ENCODE assay signal across 12 cellular contexts in genomic region chr10:32940321-32941264, GRCh38. TPM values are rescaled to one million over a fixed set of nuclear protein-coding genes. Genes with fewer than 3 reads are reported as not detected.
DNase-seq lines count a peak whose midpoint lies in the region; ATAC-seq, FAIRE-seq and TF ChIP-seq lines count a peak whose summit lies in the region.
"Had no signal": no experiment of that assay in that cellular context is flagged by ENCODE, and none has a peak within 500 bp of the region (broad histone marks: within the 10 kb centered on the region; RNA-seq: fewer than 3 reads in every experiment).

No MANE protein-coding gene starts in this region.

- RAD21 ChIA-PET in GM12878 (lab: Charles Lee; ENCODE audit: unreplicated experiment) = no interaction called here

- SMC1A ChIA-PET in GM12878 (lab: Charles Lee; ENCODE audit: uncharacterized antibody, unreplicated experiment) = no interaction called here

- no peak overlapping the region for H3K4me3 ChIP-seq in CD8-positive, alpha-beta memory T cell (ENCODE audit: low read length)
- H3K4me3 ChIP-seq in GM12878 = no peak overlapping the region
- H3K4me3 ChIP-seq: body of pancreas had no signal

- H3K27me3 ChIP-seq in CD8-positive, alpha-beta memory T cell (ENCODE audit: insufficient read depth, low read length, poor library complexity, severe bottlenecking) = no peaks in the 10 kb centered on the region
- H3K27me3 ChIP-seq in GM12878 (replicated peaks in 1 of 2; ENCODE audit: control insufficient read depth in 2 of 2, insufficient read depth in 2 of 2, low read length in 1 of 2) = no peaks in the 10 kb centered on the region
- H3K27me3 ChIP-seq: body of pancreas had no signal

- no peak overlapping the region for H3K9ac ChIP-seq in GM12878 (ENCODE audit: control insufficient read depth, insufficient read depth, low read length)

- WGBS in GM12878 (ENCODE audit: insufficient coverage, insufficient replicate concordance, low lambda C conversion rate, missing lambda C conversion rate) = 15% methylated on average over 10 of the region's 10 CpGs

- TF ChIP-seq RAD21 in GM12878 (IDR thresholded peaks at IDR 0.05; ENCODE audit: insufficient read depth, low read depth, low read length) = no peak

- no peaks in the 10 kb centered on the region for H3K9me3 ChIP-seq in CD8-positive, alpha-beta memory T cell (ENCODE audit: low read length)
- H3K9me3 ChIP-seq in GM12878 (replicated peaks; ENCODE audit: control insufficient read depth, insufficient read depth, low read length) = no peaks in the 10 kb centered on the region; the same call in 2 of the 3 replicates
- H3K9me3 ChIP-seq: body of pancreas had no signal

- no peaks in the 10 kb centered on the region for H3K36me3 ChIP-seq in CD8-positive, alpha-beta memory T cell (ENCODE audit: insufficient read depth, low read length)
- no peaks in the 10 kb centered on the region; a peak in 2 of 4 replicates for H3K36me3 ChIP-seq in GM12878 (ENCODE audit: control insufficient read depth in 2 of 2, insufficient read depth in 2 of 2, low read length in 1 of 2)

- POLR2A ChIA-PET in CD8-positive, alpha-beta memory T cell (lab: Charles Lee) = no interaction called here
- POLR2A ChIA-PET in GM12878 (lab: Charles Lee) = no interaction called here

- intact Hi-C loops in GM12878 (cut with micrococcal nuclease; ENCODE audit: unreplicated experiment) = no loop called here

- TF ChIP-seq CTCF in GM12878 (IDR thresholded peaks at IDR 0.05 in 2 of 3, conservative IDR thresholded peaks at IDR 0.05 in 1 of 3; ENCODE audit: control insufficient read depth in 2 of 3, extremely low read depth in 1 of 3, insufficient read depth in 1 of 3, low read depth in 3 of 3, low read length in 3 of 3) (no peak), nephron (IDR thresholded peaks at IDR 0.05; ENCODE audit: unreplicated experiment in 3 of 3) (no peak)

- H3K27me3 Mint-ChIP-seq in CD8-positive, alpha-beta memory T cell = no peaks in the 10 kb centered on the region
- no peaks in the 10 kb centered on the region for H3K27me3 Mint-ChIP-seq in nephron (ENCODE audit: low read depth)

- H3K4me2 ChIP-seq in GM12878 (ENCODE audit: control insufficient read depth, insufficient read depth) = peak overlapping the region; percentile 14; the same call in 1 of the 2 replicates

- TF ChIP-seq POLR2A in GM12878 (IDR thresholded peaks at IDR 0.05; ENCODE audit: low read depth, low read length) = no peak

- ATAC-seq in GM21717 (IDR thresholded peaks at IDR 0.05; ENCODE audit: unreplicated experiment) = peak; percentile 42
- peak; percentile 50 for ATAC-seq in GM12878
- no peak for ATAC-seq in GM19023 (IDR thresholded peaks at IDR 0.05; ENCODE audit: unreplicated experiment)
- ATAC-seq: body of pancreas had no signal

- H3K9me3 Mint-ChIP-seq in CD8-positive, alpha-beta memory T cell = no peaks in the 10 kb centered on the region
- H3K9me3 Mint-ChIP-seq in nephron = no peaks in the 10 kb centered on the region

- CTCF ChIA-PET in CD8-positive, alpha-beta memory T cell (lab: Charles Lee) = interaction anchor here (1.0 to 1.2 kb wide), 2 partner anchors 11 to 14 kb away, joined by 3 to 4 read pairs; no protein-coding TSS in a partner anchor
- CTCF ChIA-PET in GM12878 (lab: Yijun Ruan, JAX) = interaction anchor here (0.9 kb wide), 1 partner anchor 9 kb away, joined by 3 read pairs; no protein-coding TSS in a partner anchor

- no peak for TF ChIP-seq EP300 in GM12878 (IDR thresholded peaks at IDR 0.05; ENCODE audit: borderline replicate concordance in 1 of 2, control insufficient read depth in 1 of 2, low read depth in 2 of 2, low read length in 2 of 2)

- H3K27ac Mint-ChIP-seq in CD8-positive, alpha-beta memory T cell = peak overlapping the region; percentile 13 to 90 (median 58)
- H3K27ac Mint-ChIP-seq in nephron = peak overlapping the region in 2 of 3 experiments; percentile 3 to 46

- H3K4me3 Mint-ChIP-seq in CD8-positive, alpha-beta memory T cell = peak overlapping the region in 2 of 7 donors; percentile 46 to 56
- no peak overlapping the region for H3K4me3 Mint-ChIP-seq in nephron

- H3K27ac ChIP-seq in CD8-positive, alpha-beta memory T cell (ENCODE audit: low read depth, low read length) = no peak overlapping the region
- no peak overlapping the region; the same call in 1 of the 2 replicates for H3K27ac ChIP-seq in GM12878 (ENCODE audit: control insufficient read depth, insufficient read depth)

- in situ Hi-C loops in GM12878 (cut with MboI) = no loop called here

- H3K36me3 Mint-ChIP-seq in CD8-positive, alpha-beta memory T cell = peaks cover 0 to 23% (median 10%) of the 10 kb centered on the region in 3 donors
- H3K36me3 Mint-ChIP-seq in nephron (ENCODE audit: low read depth) = peaks cover 12% of the 10 kb centered on the region

- peaks cover 37% of the 10 kb centered on the region for H3K79me2 ChIP-seq in GM12878 (ENCODE audit: control insufficient read depth, insufficient read depth, low read length)

- H4K20me1 ChIP-seq in GM12878 (ENCODE audit: control insufficient read depth, insufficient read depth) = no peaks in the 10 kb centered on the region

- H3K4me1 ChIP-seq in CD8-positive, alpha-beta memory T cell (ENCODE audit: insufficient read depth, low read length) = peaks cover 38% of the 10 kb centered on the region
- peaks cover 39% of the 10 kb centered on the region for H3K4me1 ChIP-seq in GM12878 (ENCODE audit: control insufficient read depth, insufficient read depth, low read length)

- no peak for DNase-seq in CD8-positive, alpha-beta memory T cell
- DNase-seq in GM12878 (ENCODE audit: low read depth, low spot score) = no peak
- no peak for DNase-seq in islet precursor cell
- no peak for DNase-seq in nucleus accumbens (lab: John Stamatoyannopoulos, UW)
- no peak for DNase-seq in NAMALWA (ENCODE audit: low spot score)
- DNase-seq: body of pancreas, COR-L47, foreskin fibroblast, NCI-H2171 treated with DMSO at 0.1 percent for 48 hours had no signal

- no peak overlapping the region for H2AFZ ChIP-seq in GM12878 (ENCODE audit: control insufficient read depth, low read depth, low read length)

- no peak for FAIRE-seq in GM12878 (lab: Jason Lieb, UNC)

- BruUV-seq in GM12878 (replicated peaks; lab: Mats Ljungman, UMichigan) = no TSS peak

- peaks cover 66 to 86% (median 77%) of the 10 kb centered on the region in 3 donors for H3K4me1 Mint-ChIP-seq in CD8-positive, alpha-beta memory T cell
- peaks cover 59% of the 10 kb centered on the region for H3K4me1 Mint-ChIP-seq in nephron

TF ChIP-seq in GM12878, 131 proteins besides CTCF, POLR2A, EP300 and RAD21 (continues in another document):
- no peak for TF ChIP-seq CEBPZ (IDR thresholded peaks at IDR 0.05; ENCODE audit: low read depth, low read length)

RNA-seq across cellular contexts. Expression of gene ITGB1, which starts 17.4 kb away (rescaled TPM):
- 10 to 100 TPM; 75.5 to 82.1 TPM for total RNA-seq in CD8-positive, alpha-beta memory T cell
- polyA plus RNA-seq in CD8-positive, alpha-beta memory T cell = 342 TPM
- 60.5 and 61.3 TPM in 2 replicates for total RNA-seq in GM12878 (2013; cell fraction: nucleolus; rRNA removed)
- total RNA-seq in GM12878 (2014; rRNA removed) = 7.9 and 10.1 TPM in 2 replicates
- 10.7 and 11.0 TPM in 2 replicates for total RNA-seq in GM12878 (2014; rRNA removed; fragmentation: Illumina TruSeq; extraction: Trizol)
- 9.8 and 11.4 TPM in 2 replicates for total RNA-seq in GM12878 (2021)
- polyA plus RNA-seq in GM12878 (2011; ENCODE audit: low read depth) = 24.4 TPM
- polyA plus RNA-seq in GM12878 (2011; rRNA removed) = 20.7 and 33.0 TPM in 2 replicates
- polyA plus RNA-seq in GM12878 (2011; cell fraction: cytosol; rRNA removed) = 6.1 and 8.3 TPM in 2 replicates
- 5.3 and 7.0 TPM in 2 replicates for polyA plus RNA-seq in GM12878 (2011; cell fraction: nucleus; rRNA removed)
- 35.8 and 40.1 TPM in 2 replicates for polyA plus RNA-seq in GM12878 (2012)
- polyA plus RNA-seq in GM12878 (2014; fragmentation: Illumina TruSeq; extraction: Trizol) = 9.7 and 12.6 TPM in 2 replicates
- 1 to 10 TPM; 2.8 to 3.4 TPM for polyA plus RNA-seq in GM12878 (2014; fragmentation: Nextera tagmentation; extraction: Ambion mirVana)
- polyA plus RNA-seq in GM12878 (2014; rRNA removed) = 7.9 and 8.2 TPM in 2 replicates
- polyA plus RNA-seq in GM12878 (2016; fragmentation: Nextera tagmentation; extraction: Ambion mirVana) = 10 to 100 TPM; 15.5 to 16.5 TPM
- polyA minus RNA-seq in GM12878 (2011; rRNA and poly(A)+ RNA removed) = 8.3 and 15.9 TPM in 2 replicates
- polyA minus RNA-seq in GM12878 (2011; cell fraction: cytosol; rRNA and poly(A)+ RNA removed) = 30.9 and 57.1 TPM in 2 replicates
- polyA minus RNA-seq in GM12878 (2011; cell fraction: nucleus; rRNA and poly(A)+ RNA removed) = 5.3 and 10.5 TPM in 2 replicates
